ENCODE assay signal across 18 cellular contexts in genomic region chr10:95353123-95353522, GRCh38.
"Had no signal": no experiment of that assay in that cellular context is flagged by ENCODE, and none has a peak within 500 bp of the region (broad histone marks: within the 10 kb centered on the region; RNA-seq: fewer than 3 reads in every experiment).

No MANE protein-coding gene starts in this region.

- H3K4me1 ChIP-seq: parathyroid adenoma, prostate gland had no signal

- DNase-seq: effector memory CD4-positive, alpha-beta T cell; immature natural killer cell; left cardiac atrium; left ventricle myocardium inferior; lower lobe of right lung; midbrain; naive B cell; retina; stimulated activated CD4-positive, alpha-beta T cell treated with anti-CD3 and anti-CD28 coated beads, Interleukin-2, amount 100 ng/mL, for 24 hours; stimulated activated CD4-positive, alpha-beta T cell treated with anti-CD3 and anti-CD28 coated beads, Interleukin-4, amount 100 ng/mL, for 4 hours; stimulated activated naive B cell treated with anti-CD40 and anti-IgM and Interleukin-4, amounts not matched to agents 10 μg/mL and 1 μg/mL and 100 μg/mL, for 72 hours; stimulated activated naive CD8-positive, alpha-beta T cell treated with anti-CD3 and anti-CD28 coated beads, Interleukin-15, amount 100 ng/mL, for 72 hours; thyroid gland had no signal

- H3K36me3 ChIP-seq: prostate gland, thyroid gland had no signal

- H3K27ac ChIP-seq: lower lobe of right lung, parathyroid adenoma, prostate gland, skin epidermis had no signal

- H3K4me3 ChIP-seq: left ventricle myocardium inferior, lower lobe of right lung, prostate gland, skin epidermis, thyroid gland had no signal

- H3K9me3 ChIP-seq: left ventricle myocardium inferior, lower lobe of right lung, prostate gland, thyroid gland had no signal

- ATAC-seq: esophagus mucosa; left cardiac atrium; lower lobe of right lung; sciatic nerve; stimulated activated naive B cell treated with anti-CD40 and anti-IgM and Interleukin-4, amounts not matched to agents 10 μg/mL and 1 μg/mL and 100 μg/mL, for 72 hours; stimulated activated naive CD8-positive, alpha-beta T cell treated with anti-CD3 and anti-CD28 coated beads, Interleukin-15, amount 100 ng/mL, for 72 hours had no signal

- H3K27me3 ChIP-seq: thyroid gland had no signal
